19 cellular contexts compared by ENCODE assay signal in the genomic region with DNA sequence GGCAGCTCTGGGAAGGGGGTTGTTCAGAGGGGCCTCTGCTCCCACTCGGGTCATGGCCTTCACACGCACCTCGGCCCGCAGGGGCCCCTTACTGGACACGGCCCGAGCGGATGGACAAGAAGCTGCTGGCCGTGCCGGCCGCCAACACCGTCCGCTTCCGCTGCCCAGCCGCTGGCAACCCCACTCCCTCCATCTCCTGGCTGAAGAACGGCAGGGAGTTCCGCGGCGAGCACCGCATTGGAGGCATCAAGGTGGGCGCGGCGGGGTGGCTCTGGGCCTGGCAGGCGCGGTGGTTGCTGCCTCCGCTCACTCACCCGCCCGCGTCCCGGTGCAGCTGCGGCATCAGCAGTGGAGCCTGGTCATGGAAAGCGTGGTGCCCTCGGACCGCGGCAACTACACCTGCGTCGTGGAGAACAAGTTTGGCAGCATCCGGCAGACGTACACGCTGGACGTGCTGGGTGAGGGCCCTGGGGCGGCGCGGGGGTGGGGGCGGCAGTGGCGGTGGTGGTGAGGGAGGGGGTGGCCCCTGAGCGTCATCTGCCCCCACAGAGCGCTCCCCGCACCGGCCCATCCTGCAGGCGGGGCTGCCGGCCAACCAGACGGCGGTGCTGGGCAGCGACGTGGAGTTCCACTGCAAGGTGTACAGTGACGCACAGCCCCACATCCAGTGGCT.
"Had no signal": no experiment of that assay in that cellular context is flagged by ENCODE, and none has a peak within 500 bp of the region (broad histone marks: within the 10 kb centered on the region; RNA-seq: fewer than 3 reads in every experiment).

No MANE protein-coding gene starts in this region.

- DNase-seq: IMR-90, NCI-H1048, NCI-H1105, NCI-H146, NCI-H1694 treated with DMSO at 0.1 percent for 48 hours, NCI-H1930, NCI-H2081, NCI-H2107, NCI-H2227 treated with DMSO at 0.1 percent for 48 hours, NCI-H526 treated with DMSO at 0.1 percent for 48 hours, OCI-M1, PC-9, Peyer's patch, Right ventricle myocardium superior, SIG-M5, SW 1271, T-cell had no signal

- H3K27me3 ChIP-seq: Peyer's patch, SJSA1 had no signal

- H3K36me3 ChIP-seq: SJSA1 had no signal

- H3K4me3 ChIP-seq: PC-9, Peyer's patch, SJSA1, SK-N-MC had no signal

- H3K9me3 ChIP-seq: Peyer's patch, SJSA1 had no signal

- H3K27ac ChIP-seq: PC-9, SJSA1 had no signal

- H2AFZ ChIP-seq: PC-9 had no signal

- ATAC-seq: T-cell had no signal

- H3K4me1 ChIP-seq: SJSA1 had no signal

- H3K4me2 ChIP-seq: PC-9 had no signal
